In genomic region chr4:184387351-184387750, GRCh38 we compare ENCODE assay signal across 10 cellular contexts.
DNase-seq lines count a peak whose midpoint lies in the region; ATAC-seq and FAIRE-seq lines count a peak whose summit lies in the region.
"Had no signal": no experiment of that assay in that cellular context is flagged by ENCODE, and none has a peak within 500 bp of the region (broad histone marks: within the 10 kb centered on the region; RNA-seq: fewer than 3 reads in every experiment).

No MANE protein-coding gene starts in this region.

- H3K4me3 ChIP-seq in mucosa of rectum (ENCODE audit: low read length in 2 of 2): no peak overlapping the region
- H3K4me3 ChIP-seq in aorta (ENCODE audit: low read length in 2 of 2): no peak overlapping the region
- no peak overlapping the region for H3K4me3 ChIP-seq in GM23248
- H3K4me3 ChIP-seq: PC-9 had no signal

- H3K4me1 ChIP-seq in mucosa of rectum (ENCODE audit: control insufficient read depth in 2 of 2, insufficient read depth in 2 of 2, low read length in 2 of 2): peaks cover 46 to 51% of the 10 kb centered on the region in 2 donors
- H3K4me1 ChIP-seq in aorta (ENCODE audit: control insufficient read depth in 1 of 2, insufficient read depth in 2 of 2, low read length in 2 of 2): no peaks in the 10 kb centered on the region
- peaks cover 18% of the 10 kb centered on the region for H3K4me1 ChIP-seq in GM23248 (ENCODE audit: insufficient read depth)

- intact Hi-C loops in aorta (cut with DNase I): loop anchor here in 1 of 2 donors (5.0 kb wide), 1 partner anchor 85 kb away; the partner anchor contains the start of gene IRF2

- H3K27ac ChIP-seq in mucosa of rectum (ENCODE audit: low read depth in 2 of 2, low read length in 2 of 2): peak overlapping the region; percentile 96 to 99
- no peak overlapping the region for H3K27ac ChIP-seq in aorta (ENCODE audit: low read depth in 1 of 2, low read length in 2 of 2)
- H3K27ac ChIP-seq in GM23248: no peak overlapping the region
- H3K27ac ChIP-seq: PC-9 had no signal

- DNase-seq in DMS79 treated with DMSO at 0.1 percent for 48 hours (lab: John Stamatoyannopoulos, UW) (peak; percentile 53), GM19239 (ENCODE audit: insufficient read length, low spot score) (no peak), NAMALWA (ENCODE audit: low spot score) (peak; percentile 74), aorta (no peak), NCI-H510A (lab: John Stamatoyannopoulos, UW) (no peak), GM23248 (no peak)
- no peak for DNase-seq in activated CD4-positive, alpha-beta T cell treated with anti-CD3 and anti-CD28 coated beads for 4 hours
- DNase-seq: anterior cingulate cortex, PC-9 had no signal

- WGBS in aorta, 2 donors: 92 to 96% methylated on average over 6 of the region's 6 CpGs
- 91 to 92% methylated on average over 6 of the region's 6 CpGs for WGBS in GM23248 (ENCODE audit: low coverage in 1 of 2, low lambda C conversion rate in 2 of 2, missing lambda C conversion rate in 2 of 2), 2 experiments

- H3F3A ChIP-seq in GM23248 (ENCODE audit: insufficient read depth): peaks cover 36% of the 10 kb centered on the region

- H3K27me3 ChIP-seq in mucosa of rectum (ENCODE audit: control insufficient read depth in 2 of 2, insufficient read depth in 2 of 2, low read length in 2 of 2) (no peaks in the 10 kb centered on the region), aorta (ENCODE audit: control insufficient read depth in 1 of 2, insufficient read depth in 2 of 2, low read length in 1 of 2) (no peaks in the 10 kb centered on the region), GM23248 (replicated peaks; ENCODE audit: insufficient read depth) (no peaks in the 10 kb centered on the region)

- FAIRE-seq in GM19239 (lab: Jason Lieb, UNC): peak; percentile 96

- H4K20me1 ChIP-seq in GM23248 (ENCODE audit: insufficient read depth): no peaks in the 10 kb centered on the region

- H3K9ac ChIP-seq in mucosa of rectum (ENCODE audit: low read depth in 1 of 2, low read length in 2 of 2) (no peak overlapping the region), GM23248 (no peak overlapping the region)

- in situ Hi-C loops in GM23248 (cut with MboI): no loop called here

- H3K9me2 ChIP-seq in GM23248 (ENCODE audit: insufficient read depth): no peaks in the 10 kb centered on the region

- H3K36me3 ChIP-seq in mucosa of rectum (ENCODE audit: control insufficient read depth in 2 of 2, insufficient read depth in 2 of 2, low read length in 2 of 2) (peaks cover 38 to 42% of the 10 kb centered on the region in 2 donors), aorta (ENCODE audit: control insufficient read depth in 1 of 2, insufficient read depth in 2 of 2, low read length in 1 of 2) (peaks cover 0 to 11% of the 10 kb centered on the region in 2 donors), GM23248 (ENCODE audit: low read depth) (peaks cover 11% of the 10 kb centered on the region; the same call in 1 of the 2 replicates)

- H3K79me2 ChIP-seq in GM23248 (ENCODE audit: insufficient read depth): no peaks in the 10 kb centered on the region

- H3K9me3 ChIP-seq in mucosa of rectum (ENCODE audit: control insufficient read depth in 2 of 2, low read length in 2 of 2) (no peaks in the 10 kb centered on the region), aorta (ENCODE audit: control insufficient read depth, low read length) (no peaks in the 10 kb centered on the region), GM23248 (ENCODE audit: low read depth) (no peaks in the 10 kb centered on the region)

- H2AFZ ChIP-seq in GM23248: no peak overlapping the region
- H2AFZ ChIP-seq: PC-9 had no signal

- H3K4me2 ChIP-seq in GM23248 (ENCODE audit: unreplicated experiment): no peak overlapping the region
- H3K4me2 ChIP-seq: PC-9 had no signal

- no peak for ATAC-seq in aorta (ENCODE audit: low FRiP score)

Comparison
In these comparisons a context has a peak if more than half of its experiments do, and no peak if none do; other contexts are left out.
1. DNase-seq: peak in DMS79 treated with DMSO at 0.1 percent for 48 hours (single experiment) and NAMALWA (single experiment); none in GM19239 (single experiment), aorta (0 of 2), NCI-H510A (single experiment), activated CD4-positive, alpha-beta T cell treated with anti-CD3 and anti-CD28 coated beads for 4 hours (0 of 2) and GM23248 (single experiment).
2. H3K27ac ChIP-seq: peak in mucosa of rectum (2 of 2); none in aorta (0 of 2) and GM23248 (single experiment).